25 cellular contexts compared by ENCODE assay signal in the genomic region with DNA sequence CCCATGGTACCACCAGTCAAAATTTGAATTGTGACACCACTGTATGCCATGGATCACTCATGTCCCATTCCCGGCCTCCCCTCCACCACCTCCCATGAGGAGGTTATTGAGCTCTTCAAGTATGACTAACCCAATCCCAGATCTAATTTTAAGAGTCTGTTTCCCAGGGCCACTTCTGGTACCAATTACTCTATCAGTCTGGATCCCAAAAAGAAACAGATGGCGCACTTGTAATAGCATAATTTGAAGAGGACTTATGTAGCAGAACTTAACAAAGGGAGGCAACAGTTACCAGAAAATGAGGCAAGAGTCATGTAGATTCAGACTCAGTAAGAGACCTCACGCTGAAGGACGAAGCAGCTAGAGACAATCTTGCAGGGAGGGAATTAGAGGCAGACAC. TPM values are rescaled to one million over a fixed set of nuclear protein-coding genes. Genes with fewer than 3 reads are reported as not detected.
DNase-seq lines count a peak whose midpoint lies in the region; ATAC-seq and TF ChIP-seq lines count a peak whose summit lies in the region.
"Had no signal": no experiment of that assay in that cellular context is flagged by ENCODE, and none has a peak within 500 bp of the region (broad histone marks: within the 10 kb centered on the region; RNA-seq: fewer than 3 reads in every experiment).

No MANE protein-coding gene starts in this region.

- DNase-seq in NCI-H82 (lab: John Stamatoyannopoulos, UW) (peak; percentile 73), NCI-H82 treated with DMSO at 0.1 percent for 48 hours (lab: John Stamatoyannopoulos, UW; ENCODE audit: unreplicated experiment) (no peak), GM04504 (ENCODE audit: low read depth) (peak; percentile 59), SK-N-DZ (ENCODE audit: low spot score) (peak; percentile 29), upper lobe of right lung (no peak)
- DNase-seq in stimulated activated effector memory CD8-positive, alpha-beta T cell treated with anti-CD3 and anti-CD28 coated beads, Interleukin-12 subunit alpha, Interleukin-12 subunit beta, amount 100 ng/mL, for 72 hours (ENCODE audit: low spot score in 2 of 2), result no peak
- DNase-seq: activated CD4-positive, alpha-beta T cell treated with anti-CD3 and anti-CD28 coated beads for 1 hour; activated naive CD4-positive, alpha-beta T cell treated with anti-CD3 and anti-CD28 coated beads, Interleukin-2, amount 50 U/mL, for 16 hours; anterior cingulate cortex; CD4-positive, alpha-beta memory T cell; heart left ventricle; HFFc6; left colon; naive B cell; NCI-H1105; NCI-H2081; NCI-H748 treated with DMSO at 0.1 percent for 48 hours; Right ventricle myocardium superior; stimulated activated CD4-positive, alpha-beta T cell treated with anti-CD3 and anti-CD28 coated beads, Interleukin-2, amount 100 ng/mL, for 48 hours; stimulated activated naive CD4-positive, alpha-beta T cell; T-cell; thyroid gland had no signal

- no peak overlapping the region for H3K4me3 Mint-ChIP-seq in stimulated activated effector memory CD8-positive, alpha-beta T cell treated with anti-CD3 and anti-CD28 coated beads, Interleukin-12 subunit alpha, Interleukin-12 subunit beta, amount 100 ng/mL, for 72 hours
- H3K4me3 Mint-ChIP-seq: CD4-positive, alpha-beta memory T cell; HFFc6; T-cell had no signal

- no peaks in the 10 kb centered on the region for H3K9me3 Mint-ChIP-seq in stimulated activated effector memory CD8-positive, alpha-beta T cell treated with anti-CD3 and anti-CD28 coated beads, Interleukin-12 subunit alpha, Interleukin-12 subunit beta, amount 100 ng/mL, for 72 hours
- H3K9me3 Mint-ChIP-seq: HFFc6, naive B cell, T-cell had no signal

- peak overlapping the region; percentile 3 for H3K27ac Mint-ChIP-seq in stimulated activated effector memory CD8-positive, alpha-beta T cell treated with anti-CD3 and anti-CD28 coated beads, Interleukin-12 subunit alpha, Interleukin-12 subunit beta, amount 100 ng/mL, for 72 hours
- H3K27ac Mint-ChIP-seq: HFFc6 had no signal

- ATAC-seq in stimulated activated effector memory CD8-positive, alpha-beta T cell treated with anti-CD3 and anti-CD28 coated beads, Interleukin-12 subunit alpha, Interleukin-12 subunit beta, amount 100 ng/mL, for 72 hours, result no peak
- ATAC-seq in upper lobe of right lung (no peak), HG03108 (IDR thresholded peaks at IDR 0.05; ENCODE audit: unreplicated experiment) (no peak), GM18907 (IDR thresholded peaks at IDR 0.05; ENCODE audit: unreplicated experiment) (no peak)
- ATAC-seq: heart left ventricle, left colon had no signal

- peaks cover 31% of the 10 kb centered on the region for H3K36me3 Mint-ChIP-seq in stimulated activated effector memory CD8-positive, alpha-beta T cell treated with anti-CD3 and anti-CD28 coated beads, Interleukin-12 subunit alpha, Interleukin-12 subunit beta, amount 100 ng/mL, for 72 hours
- H3K36me3 Mint-ChIP-seq: naive B cell, T-cell had no signal

- TF ChIP-seq CTCF in upper lobe of right lung (IDR thresholded peaks at IDR 0.05), result no peak

- no peaks in the 10 kb centered on the region for H3K27me3 ChIP-seq in upper lobe of right lung
- H3K27me3 ChIP-seq: cardiac muscle cell, heart left ventricle, thyroid gland had no signal

- H3K9me3 ChIP-seq in upper lobe of right lung, result no peaks in the 10 kb centered on the region
- H3K9me3 ChIP-seq: heart left ventricle, thyroid gland had no signal

- H3K36me3 ChIP-seq in upper lobe of right lung, result peaks cover 7% of the 10 kb centered on the region
- H3K36me3 ChIP-seq: cardiac muscle cell, thyroid gland had no signal

- no peak overlapping the region for H3K4me3 ChIP-seq in upper lobe of right lung
- H3K4me3 ChIP-seq: cardiac muscle cell, heart left ventricle, thyroid gland had no signal

- H3K4me1 Mint-ChIP-seq in stimulated activated effector memory CD8-positive, alpha-beta T cell treated with anti-CD3 and anti-CD28 coated beads, Interleukin-12 subunit alpha, Interleukin-12 subunit beta, amount 100 ng/mL, for 72 hours, result no peaks in the 10 kb centered on the region

- H3K4me1 ChIP-seq in upper lobe of right lung, result peaks cover 2% of the 10 kb centered on the region

- no peak overlapping the region for H3K27ac ChIP-seq in upper lobe of right lung
- H3K27ac ChIP-seq: cardiac muscle cell, heart left ventricle had no signal

- intact Hi-C loops in upper lobe of right lung (cut with DNase I), result no loop called here

RNA-seq across cellular contexts. Expression of a gene that starts 47.0 kb away (rescaled TPM):
- polyA plus RNA-seq in SK-N-DZ (2014; cell fraction: cytosol; rRNA removed), result 12.8 and 21.0 TPM in 2 replicates
- 5.8 and 16.5 TPM in 2 replicates for polyA plus RNA-seq in SK-N-DZ (2014; cell fraction: nucleus; rRNA removed)
- 115 TPM for total RNA-seq in upper lobe of right lung

Comparison
In these comparisons a context has a peak if more than half of its experiments do, and no peak if none do; other contexts are left out.
1. DNase-seq: peak in NCI-H82 (single experiment), GM04504 (single experiment) and SK-N-DZ (single experiment); none in NCI-H82 treated with DMSO at 0.1 percent for 48 hours (single experiment), stimulated activated effector memory CD8-positive, alpha-beta T cell treated with anti-CD3 and anti-CD28 coated beads, Interleukin-12 subunit alpha, Interleukin-12 subunit beta, amount 100 ng/mL, for 72 hours (0 of 2) and upper lobe of right lung (single experiment).